In the genomic region with DNA sequence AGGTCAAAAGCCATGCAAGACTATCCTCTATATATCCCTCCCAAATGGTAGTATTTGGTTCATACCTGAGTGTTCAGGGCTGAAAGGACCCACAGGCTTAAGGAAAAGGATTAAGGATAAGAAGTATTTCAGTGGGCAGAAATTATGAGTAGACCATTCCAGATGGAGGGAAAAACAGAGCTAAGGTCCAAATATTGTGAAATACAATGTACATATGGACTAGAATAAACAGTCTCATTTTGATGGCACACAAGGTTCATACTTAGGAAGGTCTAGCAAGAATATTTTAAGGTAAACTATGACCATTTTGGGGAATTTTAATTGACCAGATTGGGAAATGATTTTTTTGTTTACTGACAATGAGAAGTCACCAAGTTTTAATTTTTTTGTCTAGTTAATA, we compare ENCODE assay signal across 1 cellular context.
TF ChIP-seq lines count a peak whose summit lies in the region.

No MANE protein-coding gene starts in this region.

TF ChIP-seq in GM23338, 12 proteins besides CTCF, POLR2A, EP300 and RAD21 (continued from another document):
- TF ChIP-seq, protein P1, sequence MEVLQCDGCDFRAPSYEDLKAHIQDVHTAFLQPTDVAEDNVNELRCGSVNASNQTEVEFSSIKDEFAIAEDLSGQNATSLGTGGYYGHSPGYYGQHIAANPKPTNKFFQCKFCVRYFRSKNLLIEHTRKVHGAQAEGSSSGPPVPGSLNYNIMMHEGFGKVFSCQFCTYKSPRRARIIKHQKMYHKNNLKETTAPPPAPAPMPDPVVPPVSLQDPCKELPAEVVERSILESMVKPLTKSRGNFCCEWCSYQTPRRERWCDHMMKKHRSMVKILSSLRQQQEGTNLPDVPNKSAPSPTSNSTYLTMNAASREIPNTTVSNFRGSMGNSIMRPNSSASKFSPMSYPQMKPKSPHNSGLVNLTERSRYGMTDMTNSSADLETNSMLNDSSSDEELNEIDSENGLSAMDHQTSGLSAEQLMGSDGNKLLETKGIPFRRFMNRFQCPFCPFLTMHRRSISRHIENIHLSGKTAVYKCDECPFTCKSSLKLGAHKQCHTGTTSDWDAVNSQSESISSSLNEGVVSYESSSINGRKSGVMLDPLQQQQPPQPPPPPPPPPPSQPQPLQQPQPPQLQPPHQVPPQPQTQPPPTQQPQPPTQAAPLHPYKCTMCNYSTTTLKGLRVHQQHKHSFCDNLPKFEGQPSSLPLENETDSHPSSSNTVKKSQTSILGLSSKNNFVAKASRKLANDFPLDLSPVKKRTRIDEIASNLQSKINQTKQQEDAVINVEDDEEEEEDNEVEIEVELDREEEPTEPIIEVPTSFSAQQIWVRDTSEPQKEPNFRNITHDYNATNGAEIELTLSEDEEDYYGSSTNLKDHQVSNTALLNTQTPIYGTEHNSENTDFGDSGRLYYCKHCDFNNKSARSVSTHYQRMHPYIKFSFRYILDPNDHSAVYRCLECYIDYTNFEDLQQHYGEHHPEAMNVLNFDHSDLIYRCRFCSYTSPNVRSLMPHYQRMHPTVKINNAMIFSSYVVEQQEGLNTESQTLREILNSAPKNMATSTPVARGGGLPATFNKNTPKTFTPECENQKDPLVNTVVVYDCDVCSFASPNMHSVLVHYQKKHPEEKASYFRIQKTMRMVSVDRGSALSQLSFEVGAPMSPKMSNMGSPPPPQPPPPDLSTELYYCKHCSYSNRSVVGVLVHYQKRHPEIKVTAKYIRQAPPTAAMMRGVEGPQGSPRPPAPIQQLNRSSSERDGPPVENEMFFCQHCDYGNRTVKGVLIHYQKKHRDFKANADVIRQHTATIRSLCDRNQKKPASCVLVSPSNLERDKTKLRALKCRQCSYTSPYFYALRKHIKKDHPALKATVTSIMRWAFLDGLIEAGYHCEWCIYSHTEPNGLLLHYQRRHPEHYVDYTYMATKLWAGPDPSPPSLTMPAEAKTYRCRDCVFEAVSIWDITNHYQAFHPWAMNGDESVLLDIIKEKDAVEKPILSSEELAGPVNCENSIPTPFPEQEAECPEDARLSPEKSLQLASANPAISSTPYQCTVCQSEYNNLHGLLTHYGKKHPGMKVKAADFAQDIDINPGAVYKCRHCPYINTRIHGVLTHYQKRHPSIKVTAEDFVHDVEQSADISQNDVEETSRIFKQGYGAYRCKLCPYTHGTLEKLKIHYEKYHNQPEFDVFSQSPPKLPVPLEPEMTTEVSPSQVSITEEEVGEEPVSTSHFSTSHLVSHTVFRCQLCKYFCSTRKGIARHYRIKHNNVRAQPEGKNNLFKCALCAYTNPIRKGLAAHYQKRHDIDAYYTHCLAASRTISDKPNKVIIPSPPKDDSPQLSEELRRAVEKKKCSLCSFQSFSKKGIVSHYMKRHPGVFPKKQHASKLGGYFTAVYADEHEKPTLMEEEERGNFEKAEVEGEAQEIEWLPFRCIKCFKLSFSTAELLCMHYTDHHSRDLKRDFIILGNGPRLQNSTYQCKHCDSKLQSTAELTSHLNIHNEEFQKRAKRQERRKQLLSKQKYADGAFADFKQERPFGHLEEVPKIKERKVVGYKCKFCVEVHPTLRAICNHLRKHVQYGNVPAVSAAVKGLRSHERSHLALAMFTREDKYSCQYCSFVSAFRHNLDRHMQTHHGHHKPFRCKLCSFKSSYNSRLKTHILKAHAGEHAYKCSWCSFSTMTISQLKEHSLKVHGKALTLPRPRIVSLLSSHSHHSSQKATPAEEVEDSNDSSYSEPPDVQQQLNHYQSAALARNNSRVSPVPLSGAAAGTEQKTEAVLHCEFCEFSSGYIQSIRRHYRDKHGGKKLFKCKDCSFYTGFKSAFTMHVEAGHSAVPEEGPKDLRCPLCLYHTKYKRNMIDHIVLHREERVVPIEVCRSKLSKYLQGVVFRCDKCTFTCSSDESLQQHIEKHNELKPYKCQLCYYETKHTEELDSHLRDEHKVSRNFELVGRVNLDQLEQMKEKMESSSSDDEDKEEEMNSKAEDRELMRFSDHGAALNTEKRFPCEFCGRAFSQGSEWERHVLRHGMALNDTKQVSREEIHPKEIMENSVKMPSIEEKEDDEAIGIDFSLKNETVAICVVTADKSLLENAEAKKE (CRISPR knock-in tag; IDR thresholded peaks at IDR 0.05) = no peak
- no peak for TF ChIP-seq NANOG (IDR thresholded peaks at IDR 0.05; ENCODE audit: borderline replicate concordance)
- no peak for TF ChIP-seq ETS1 (IDR thresholded peaks at IDR 0.05)
- no peak for TF ChIP-seq EZH2phosphoT487 (IDR thresholded peaks at IDR 0.05; ENCODE audit: unreplicated experiment)
- TF ChIP-seq POLR2AphosphoS5 (IDR thresholded peaks at IDR 0.05; ENCODE audit: low read depth) = no peak
